8 cellular contexts compared by ENCODE assay signal in genomic region chr17:4950075-4950756, GRCh38. TPM values are rescaled to one million over a fixed set of nuclear protein-coding genes. Genes with fewer than 3 reads are reported as not detected.
DNase-seq lines count a peak whose midpoint lies in the region; ATAC-seq, FAIRE-seq and TF ChIP-seq lines count a peak whose summit lies in the region.

No MANE protein-coding gene starts in this region.

- no peaks in the 10 kb centered on the region for H3K27me3 ChIP-seq in BLaER1
- no peaks in the 10 kb centered on the region for H3K27me3 ChIP-seq in K562 (ENCODE audit: control insufficient read depth in 2 of 2, insufficient read depth in 2 of 2, low read length in 2 of 2)

- DNase-seq in OCI-LY7 (ENCODE audit: low spot score) (peak; percentile 51), K562 (ENCODE audit: extremely low read depth in 1 of 4, low spot score in 3 of 4) (peak; percentile 27 to 82 (median 68)), kidney (peak; percentile 92)
- DNase-seq in stimulated activated CD8-positive, alpha-beta memory T cell treated with anti-CD3 and anti-CD28 coated beads, Interleukin-4, amount 100 ng/mL, for 48 hours = peak; percentile 63
- DNase-seq in stimulated activated naive CD4-positive, alpha-beta T cell treated with Interleukin-2 at 50 U/mL for 16 hours (lab: John Stamatoyannopoulos, UW) = no peak

- H3K36me3 ChIP-seq in BLaER1 (peaks cover 20% of the 10 kb centered on the region), OCI-LY7 (ENCODE audit: insufficient read depth, low read length) (peaks cover 30% of the 10 kb centered on the region), K562 (ENCODE audit: control insufficient read depth, insufficient read depth, low read length) (peaks cover 26% of the 10 kb centered on the region), kidney (ENCODE audit: control insufficient read depth in 1 of 2, insufficient read depth in 2 of 2, low read length in 2 of 2) (peaks cover 3 to 8% of the 10 kb centered on the region in 2 donors)

- 0% methylated on average over 15 of the region's 52 CpGs for WGBS in K562 (ENCODE audit: insufficient coverage, low coverage, missing lambda C conversion rate)

- H3K9me3 ChIP-seq in BLaER1 = no peaks in the 10 kb centered on the region
- H3K9me3 ChIP-seq in OCI-LY7 (ENCODE audit: low read length) = no peaks in the 10 kb centered on the region
- no peaks in the 10 kb centered on the region for H3K9me3 ChIP-seq in K562 (replicated peaks; ENCODE audit: control insufficient read depth, insufficient read depth, low read depth, low read length)
- H3K9me3 ChIP-seq in kidney (ENCODE audit: control insufficient read depth in 1 of 2, low read length in 2 of 2) = no peaks in the 10 kb centered on the region

- H3K9ac ChIP-seq in BLaER1 (peak overlapping the region; percentile 91), K562 (ENCODE audit: insufficient read depth in 1 of 2, low read depth in 2 of 2, low read length in 2 of 2) (peak overlapping the region; percentile 89 to 96), kidney (ENCODE audit: low read length in 2 of 2) (peak overlapping the region; percentile 77 to 80)

- peak overlapping the region; percentile 48; the same call in 1 of the 2 replicates for H2AFZ ChIP-seq in OCI-LY7 (ENCODE audit: low read length)
- H2AFZ ChIP-seq in K562 (ENCODE audit: low read depth, low read length) = peak overlapping the region; percentile 51

- H3K9me2 ChIP-seq in OCI-LY7 (ENCODE audit: insufficient read depth, low read length) = no peaks in the 10 kb centered on the region

- peak; percentile 0 for ATAC-seq in GM21717 (IDR thresholded peaks at IDR 0.05; ENCODE audit: unreplicated experiment)
- peak; percentile 48 for ATAC-seq in K562
- no peak for ATAC-seq in GM18520 (IDR thresholded peaks at IDR 0.05; ENCODE audit: unreplicated experiment)

- TF ChIP-seq EP300 in K562 (IDR thresholded peaks at IDR 0.05; ENCODE audit: low read length) = no peak

- peaks cover 31% of the 10 kb centered on the region for H4K20me1 ChIP-seq in BLaER1
- peaks cover 16% of the 10 kb centered on the region for H4K20me1 ChIP-seq in OCI-LY7 (ENCODE audit: insufficient read depth, low read length)
- peaks cover 19% of the 10 kb centered on the region for H4K20me1 ChIP-seq in K562 (replicated peaks; ENCODE audit: control insufficient read depth, insufficient read depth, low read length)

- H3K27ac ChIP-seq in BLaER1 (peak overlapping the region; percentile 99), OCI-LY7 (ENCODE audit: low read depth, low read length, poor library complexity, severe bottlenecking) (peak overlapping the region; percentile 99), K562 (ENCODE audit: extremely low read depth, low read depth, low read length) (peak overlapping the region; percentile 98), kidney (ENCODE audit: low read depth in 2 of 2, low read length in 2 of 2) (peak overlapping the region; percentile 91 to 97)

- intact Hi-C loops in OCI-LY7 (cut with micrococcal nuclease; ENCODE audit: unreplicated experiment) = no loop called here
- intact Hi-C loops in K562 (cut with micrococcal nuclease) = no loop called here
- intact Hi-C loops in kidney (cut with DNase I) = no loop called here

- CTCF ChIA-PET in OCI-LY7 (lab: Charles Lee; ENCODE audit: unreplicated experiment) (no interaction called here), K562 (lab: Yijun Ruan, JAX; ENCODE audit: low intra/inter-chr PET ratio) (no interaction called here)

- FAIRE-seq in K562 (lab: Jason Lieb, UNC) (peak; percentile 83), kidney (lab: Jason Lieb, UNC) (no peak)

- H3K79me2 ChIP-seq in OCI-LY7 (ENCODE audit: insufficient read depth, low read depth, low read length) (peaks cover 31% of the 10 kb centered on the region), K562 (ENCODE audit: control insufficient read depth, insufficient read depth, low read length) (peaks cover 51% of the 10 kb centered on the region)

- no peak for TF ChIP-seq RAD21 in K562 (CRISPR knock-in tag; conservative IDR thresholded peaks at IDR 0.05 in 1 of 2, IDR thresholded peaks at IDR 0.05 in 1 of 2)

- peak; percentile 74 for TF ChIP-seq POLR2A in K562 (conservative IDR thresholded peaks at IDR 0.05)

- H3K4me2 ChIP-seq in BLaER1 (peak overlapping the region; percentile 98), OCI-LY7 (ENCODE audit: low read length) (peak overlapping the region; percentile 93), K562 (ENCODE audit: insufficient read depth, low read length) (peak overlapping the region; percentile 84)

- POLR2A ChIA-PET in OCI-LY7 (lab: Charles Lee) (interaction anchor here (3.8 to 5.9 kb wide), 2 partner anchors 10 to 17 kb away, joined by 18 to 51 read pairs; partner anchors contain the start of genes RNF167, SLC25A11 and SPAG7), K562 (lab: Yijun Ruan, JAX) (interaction anchor here (0.6 to 4.7 kb wide), 6 partner anchors 10 to 45 kb away, joined by 3 to 38 read pairs (median 3); partner anchors contain the start of genes CAMTA2, RNF167, SLC25A11 and SPAG7)

- no peaks in the 10 kb centered on the region for H3K9me1 ChIP-seq in K562 (ENCODE audit: control insufficient read depth, insufficient read depth, low read length)

- H3K4me1 ChIP-seq in BLaER1 = peaks cover 58% of the 10 kb centered on the region
- H3K4me1 ChIP-seq in OCI-LY7 (ENCODE audit: insufficient read depth, low read length, poor library complexity, severe bottlenecking) = peaks cover 36% of the 10 kb centered on the region
- peaks cover 25 to 52% of the 10 kb centered on the region in 2 experiments for H3K4me1 ChIP-seq in K562 (replicated peaks in 1 of 2; ENCODE audit: control insufficient read depth in 2 of 2, insufficient read depth in 2 of 2, low read length in 2 of 2)
- H3K4me1 ChIP-seq in kidney (ENCODE audit: control insufficient read depth in 1 of 2, insufficient read depth in 1 of 2, low read depth in 1 of 2, low read length in 2 of 2) = peaks cover 14 to 24% of the 10 kb centered on the region in 2 donors

- TF ChIP-seq CTCF in OCI-LY7 (conservative IDR thresholded peaks at IDR 0.05; ENCODE audit: low read length) = no peak
- no peak for TF ChIP-seq CTCF in K562 (IDR thresholded peaks at IDR 0.05 in 2 of 3, conservative IDR thresholded peaks at IDR 0.05 in 1 of 3; ENCODE audit: insufficient read depth in 2 of 3, low read depth in 1 of 3, low read length in 3 of 3)
- TF ChIP-seq CTCF in kidney (IDR thresholded peaks at IDR 0.05; ENCODE audit: borderline replicate concordance, extremely low read depth, insufficient read depth) = no peak

- in situ Hi-C loops in K562 (cut with MboI) = no loop called here

- no TSS peak for BruUV-seq in OCI-LY7 (replicated peaks; lab: Mats Ljungman, UMichigan)
- TSS peak; percentile 88 for BruUV-seq in K562 (replicated peaks; lab: Mats Ljungman, UMichigan)

- H3K4me3 ChIP-seq in BLaER1 = peak overlapping the region; percentile 100
- peak overlapping the region; percentile 100 for H3K4me3 ChIP-seq in OCI-LY7 (ENCODE audit: low read depth, low read length, poor library complexity, severe bottlenecking)
- peak overlapping the region; percentile 97 for H3K4me3 ChIP-seq in K562
- peak overlapping the region; percentile 62 to 64 for H3K4me3 ChIP-seq in kidney (ENCODE audit: low read length in 2 of 2)

RNA-seq across cellular contexts. Expression of gene ENO3, which starts 0.7 kb away (rescaled TPM):
- 14.6 and 24.6 TPM in 2 replicates for total RNA-seq in OCI-LY7 (2014; rRNA removed; shearing (Covaris generic))
- total RNA-seq in OCI-LY7 (2022) (79.4 and 80.4 TPM in 2 replicates), K562 (2014; rRNA removed) (7.1 and 8.3 TPM in 2 replicates), K562 (2014; rRNA removed; fragmentation: Illumina TruSeq; extraction: Trizol) (2.4 and 5.7 TPM in 2 replicates), K562 (2015; rRNA removed; fragmentation: Illumina TruSeq; extraction: Trizol) (5.6 and 5.9 TPM in 2 replicates), K562 (2021) (10.8 and 13.6 TPM in 2 replicates), kidney (6.9 TPM)
- 32.5 and 71.2 TPM in 2 replicates for total RNA-seq in K562 (2011; cell fraction: chromatin; rRNA removed; ENCODE audit: low replicate concordance)
- 31.6 and 45.9 TPM in 2 replicates for total RNA-seq in K562 (2011; cell fraction: nucleolus; rRNA removed)
- 30.1 and 40.7 TPM in 2 replicates for total RNA-seq in K562 (2011; cell fraction: nucleoplasm; rRNA removed)
- polyA plus RNA-seq in K562 (2011; rRNA removed) (15.4 and 15.5 TPM in 2 replicates), K562 (2014; fragmentation: Illumina TruSeq; extraction: Trizol) (9.9 and 10.5 TPM in 2 replicates), K562 (2014; fragmentation: Nextera tagmentation; extraction: Ambion mirVana) (10 to 100 TPM in 1 of 2 experiments, 1 to 10 TPM in 1; 6.3 to 12.5 TPM), K562 (2014; rRNA removed) (17.2 and 18.4 TPM in 2 replicates), kidney (ENCODE audit: insufficient read depth, low read depth, low replicate concordance) (17.8 TPM)
- 12.6 and 14.8 TPM in 2 replicates for polyA plus RNA-seq in K562 (2011; cell fraction: cytosol; rRNA removed)
- polyA plus RNA-seq in K562 (2011; cell fraction: nucleus; rRNA removed) = 140 and 201 TPM in 2 replicates
- 16.9 and 27.2 TPM in 2 replicates for polyA plus RNA-seq in K562 (2012)
- polyA minus RNA-seq in K562 (2011; rRNA and poly(A)+ RNA removed) = 5.1 and 10.0 TPM in 2 replicates
- 6.4 and 10.6 TPM in 2 replicates for polyA minus RNA-seq in K562 (2011; cell fraction: cytosol; rRNA and poly(A)+ RNA removed)
- 13.9 and 15.6 TPM in 2 replicates for polyA minus RNA-seq in K562 (2011; cell fraction: nucleus; rRNA and poly(A)+ RNA removed)

RNA-seq across cellular contexts. Expression of gene PFN1, which starts 1.9 kb away (rescaled TPM):
- total RNA-seq in OCI-LY7 (2014; rRNA removed; shearing (Covaris generic)) = 1,053 and 1,272 TPM in 2 replicates
- total RNA-seq in OCI-LY7 (2022) = 950 and 1,053 TPM in 2 replicates
- total RNA-seq in K562 (2011; cell fraction: chromatin; rRNA removed; ENCODE audit: low replicate concordance) = 80.0 and 142 TPM in 2 replicates
- total RNA-seq in K562 (2011; cell fraction: nucleolus; rRNA removed) = 149 and 155 TPM in 2 replicates
- total RNA-seq in K562 (2011; cell fraction: nucleoplasm; rRNA removed) = 146 and 190 TPM in 2 replicates
- 1,086 and 1,479 TPM in 2 replicates for total RNA-seq in K562 (2014; rRNA removed)
- 307 and 327 TPM in 2 replicates for total RNA-seq in K562 (2014; rRNA removed; fragmentation: Illumina TruSeq; extraction: Trizol)
- total RNA-seq in K562 (2015; rRNA removed; fragmentation: Illumina TruSeq; extraction: Trizol) = 456 and 466 TPM in 2 replicates
- 787 and 792 TPM in 2 replicates for total RNA-seq in K562 (2021)
- 382 and 556 TPM in 2 replicates for polyA plus RNA-seq in K562 (2011; rRNA removed)
- 759 and 962 TPM in 2 replicates for polyA plus RNA-seq in K562 (2011; cell fraction: cytosol; rRNA removed)
- 352 and 419 TPM in 2 replicates for polyA plus RNA-seq in K562 (2011; cell fraction: nucleus; rRNA removed)
- 697 and 1,149 TPM in 2 replicates for polyA plus RNA-seq in K562 (2012)
- 776 and 901 TPM in 2 replicates for polyA plus RNA-seq in K562 (2014; fragmentation: Illumina TruSeq; extraction: Trizol)
- polyA plus RNA-seq in K562 (2014; fragmentation: Nextera tagmentation; extraction: Ambion mirVana) = 10 to 100 TPM; 60.5 to 88.0 TPM
- 879 and 1,059 TPM in 2 replicates for polyA plus RNA-seq in K562 (2014; rRNA removed)
- 233 and 265 TPM in 2 replicates for polyA minus RNA-seq in K562 (2011; rRNA and poly(A)+ RNA removed)
- polyA minus RNA-seq in K562 (2011; cell fraction: cytosol; rRNA and poly(A)+ RNA removed) = 518 and 865 TPM in 2 replicates
- 109 and 151 TPM in 2 replicates for polyA minus RNA-seq in K562 (2011; cell fraction: nucleus; rRNA and poly(A)+ RNA removed)
- 496 TPM for total RNA-seq in kidney
- 614 TPM for polyA plus RNA-seq in kidney (ENCODE audit: insufficient read depth, low read depth, low replicate concordance)

RNA-seq across cellular contexts. Expression of gene RNF167, which starts 10.1 kb away (rescaled TPM):
- 31.4 and 46.5 TPM in 2 replicates for total RNA-seq in OCI-LY7 (2014; rRNA removed; shearing (Covaris generic))
- total RNA-seq in OCI-LY7 (2022) (120 and 124 TPM in 2 replicates), K562 (2014; rRNA removed) (27.0 and 41.6 TPM in 2 replicates), K562 (2014; rRNA removed; fragmentation: Illumina TruSeq; extraction: Trizol) (41.0 and 50.0 TPM in 2 replicates), K562 (2015; rRNA removed; fragmentation: Illumina TruSeq; extraction: Trizol) (42.6 and 43.0 TPM in 2 replicates), K562 (2021) (60.5 and 61.6 TPM in 2 replicates), kidney (95.0 TPM)
- 76.6 and 157 TPM in 2 replicates for total RNA-seq in K562 (2011; cell fraction: chromatin; rRNA removed; ENCODE audit: low replicate concordance)
- total RNA-seq in K562 (2011; cell fraction: nucleolus; rRNA removed) = 107 and 116 TPM in 2 replicates
- total RNA-seq in K562 (2011; cell fraction: nucleoplasm; rRNA removed) = 95.0 and 98.1 TPM in 2 replicates
- polyA plus RNA-seq in K562 (2011; rRNA removed) (45.5 and 52.4 TPM in 2 replicates), K562 (2014; fragmentation: Illumina TruSeq; extraction: Trizol) (120 and 143 TPM in 2 replicates), K562 (2014; fragmentation: Nextera tagmentation; extraction: Ambion mirVana) (10 to 100 TPM; 16.5 to 21.9 TPM), K562 (2014; rRNA removed) (47.3 and 53.3 TPM in 2 replicates), kidney (ENCODE audit: insufficient read depth, low read depth, low replicate concordance) (188 TPM)
- 102 and 127 TPM in 2 replicates for polyA plus RNA-seq in K562 (2011; cell fraction: cytosol; rRNA removed)
- polyA plus RNA-seq in K562 (2011; cell fraction: nucleus; rRNA removed) = 141 and 155 TPM in 2 replicates
- 66.0 and 75.9 TPM in 2 replicates for polyA plus RNA-seq in K562 (2012)
- 42.0 and 44.8 TPM in 2 replicates for polyA minus RNA-seq in K562 (2011; rRNA and poly(A)+ RNA removed)
- 37.9 and 38.2 TPM in 2 replicates for polyA minus RNA-seq in K562 (2011; cell fraction: cytosol; rRNA and poly(A)+ RNA removed)
- 25.8 and 33.4 TPM in 2 replicates for polyA minus RNA-seq in K562 (2011; cell fraction: nucleus; rRNA and poly(A)+ RNA removed)

RNA-seq across cellular contexts. Expression of gene SLC25A11, which starts 10.4 kb away (rescaled TPM):
- 59.6 and 80.6 TPM in 2 replicates for total RNA-seq in OCI-LY7 (2014; rRNA removed; shearing (Covaris generic))
- total RNA-seq in OCI-LY7 (2022) (66.8 and 68.2 TPM in 2 replicates), K562 (2014; rRNA removed) (35.4 and 55.1 TPM in 2 replicates), K562 (2014; rRNA removed; fragmentation: Illumina TruSeq; extraction: Trizol) (10.8 and 15.8 TPM in 2 replicates), K562 (2015; rRNA removed; fragmentation: Illumina TruSeq; extraction: Trizol) (31.0 and 32.9 TPM in 2 replicates), K562 (2021) (56.7 and 58.5 TPM in 2 replicates), kidney (60.0 TPM)
- total RNA-seq in K562 (2011; cell fraction: chromatin; rRNA removed; ENCODE audit: low replicate concordance) = 15.6 and 45.9 TPM in 2 replicates
- 50.2 and 54.3 TPM in 2 replicates for total RNA-seq in K562 (2011; cell fraction: nucleolus; rRNA removed)
- 25.9 and 26.0 TPM in 2 replicates for total RNA-seq in K562 (2011; cell fraction: nucleoplasm; rRNA removed)
- polyA plus RNA-seq in K562 (2011; rRNA removed) (22.8 and 36.0 TPM in 2 replicates), K562 (2014; fragmentation: Illumina TruSeq; extraction: Trizol) (56.3 and 57.2 TPM in 2 replicates), K562 (2014; fragmentation: Nextera tagmentation; extraction: Ambion mirVana) (10 to 100 TPM in 1 of 2 experiments, 1 to 10 TPM in 1; 3.1 to 11.0 TPM), K562 (2014; rRNA removed) (38.5 and 49.8 TPM in 2 replicates), kidney (ENCODE audit: insufficient read depth, low read depth, low replicate concordance) (173 TPM)
- polyA plus RNA-seq in K562 (2011; cell fraction: cytosol; rRNA removed) = 42.8 and 67.8 TPM in 2 replicates
- 44.1 and 62.7 TPM in 2 replicates for polyA plus RNA-seq in K562 (2011; cell fraction: nucleus; rRNA removed)
- polyA plus RNA-seq in K562 (2012) = 50.7 and 62.8 TPM in 2 replicates
- 11.8 and 16.7 TPM in 2 replicates for polyA minus RNA-seq in K562 (2011; rRNA and poly(A)+ RNA removed)
- 15.2 and 16.9 TPM in 2 replicates for polyA minus RNA-seq in K562 (2011; cell fraction: cytosol; rRNA and poly(A)+ RNA removed)
- polyA minus RNA-seq in K562 (2011; cell fraction: nucleus; rRNA and poly(A)+ RNA removed) = 31.1 and 38.8 TPM in 2 replicates

RNA-seq across cellular contexts. Expression of gene SPAG7, which starts 17.4 kb away (rescaled TPM):
- total RNA-seq in OCI-LY7 (2014; rRNA removed; shearing (Covaris generic)) = 53.2 and 54.4 TPM in 2 replicates
- total RNA-seq in OCI-LY7 (2022) = 58.9 and 67.7 TPM in 2 replicates
- 19.6 and 28.6 TPM in 2 replicates for total RNA-seq in K562 (2011; cell fraction: chromatin; rRNA removed; ENCODE audit: low replicate concordance)
- 20.9 and 24.7 TPM in 2 replicates for total RNA-seq in K562 (2011; cell fraction: nucleolus; rRNA removed)
- total RNA-seq in K562 (2011; cell fraction: nucleoplasm; rRNA removed) = 14.2 and 20.9 TPM in 2 replicates
- 44.5 and 48.0 TPM in 2 replicates for total RNA-seq in K562 (2014; rRNA removed)
- total RNA-seq in K562 (2014; rRNA removed; fragmentation: Illumina TruSeq; extraction: Trizol) = 21.0 and 25.3 TPM in 2 replicates
- total RNA-seq in K562 (2015; rRNA removed; fragmentation: Illumina TruSeq; extraction: Trizol) = 38.6 and 42.0 TPM in 2 replicates
- 29.6 and 30.5 TPM in 2 replicates for total RNA-seq in K562 (2021)
- polyA plus RNA-seq in K562 (2011; rRNA removed) = 36.3 and 38.8 TPM in 2 replicates
- 27.6 and 32.0 TPM in 2 replicates for polyA plus RNA-seq in K562 (2011; cell fraction: cytosol; rRNA removed)
- polyA plus RNA-seq in K562 (2011; cell fraction: nucleus; rRNA removed) = 25.4 and 31.1 TPM in 2 replicates
- 36.7 and 37.8 TPM in 2 replicates for polyA plus RNA-seq in K562 (2012)
- 36.2 and 40.9 TPM in 2 replicates for polyA plus RNA-seq in K562 (2014; fragmentation: Illumina TruSeq; extraction: Trizol)
- polyA plus RNA-seq in K562 (2014; fragmentation: Nextera tagmentation; extraction: Ambion mirVana) = 10 to 100 TPM in 1 of 2 experiments, 1 to 10 TPM in 1; 5.6 to 19.7 TPM
- polyA plus RNA-seq in K562 (2014; rRNA removed) = 53.5 and 56.2 TPM in 2 replicates
- 16.5 and 24.4 TPM in 2 replicates for polyA minus RNA-seq in K562 (2011; rRNA and poly(A)+ RNA removed)
- 6.8 and 7.3 TPM in 2 replicates for polyA minus RNA-seq in K562 (2011; cell fraction: cytosol; rRNA and poly(A)+ RNA removed)
- 5.5 and 14.2 TPM in 2 replicates for polyA minus RNA-seq in K562 (2011; cell fraction: nucleus; rRNA and poly(A)+ RNA removed)
- total RNA-seq in kidney = 73.6 TPM
- 157 TPM for polyA plus RNA-seq in kidney (ENCODE audit: insufficient read depth, low read depth, low replicate concordance)
